ENCODE assay signal across 17 cellular contexts in the genomic region with DNA sequence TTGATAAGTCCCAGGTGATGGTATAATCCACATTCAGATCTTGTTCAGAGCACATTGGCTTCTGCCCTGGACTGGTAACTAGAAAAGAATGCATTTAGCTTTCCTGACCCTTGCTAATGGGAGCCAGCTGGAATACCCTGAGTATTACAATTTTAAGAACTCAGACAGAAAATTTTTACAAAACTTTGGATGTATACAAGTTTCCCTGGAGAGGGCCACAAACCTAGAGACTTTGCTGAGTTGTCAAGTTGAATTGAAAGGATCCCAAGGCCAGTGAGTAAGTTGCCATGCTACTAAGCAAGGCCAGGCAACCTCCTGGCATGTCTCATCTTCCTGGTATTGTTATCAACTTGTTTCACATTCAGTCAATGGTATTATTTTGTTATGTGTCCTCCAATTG. TPM values are rescaled to one million over a fixed set of nuclear protein-coding genes. Genes with fewer than 3 reads are reported as not detected.
A peak's percentile ranks its signal among the peaks of the same experiment; 100 is the strongest.
DNase-seq lines count a peak whose midpoint lies in the region; FAIRE-seq and TF ChIP-seq lines count a peak whose summit lies in the region.
"Had no signal": no experiment of that assay in that cellular context is flagged by ENCODE, and none has a peak within 500 bp of the region (broad histone marks: within the 10 kb centered on the region; RNA-seq: fewer than 3 reads in every experiment).

No MANE protein-coding gene starts in this region.

- FAIRE-seq in astrocyte (lab: Jason Lieb, UNC), result peak; percentile 87

- H2AFZ ChIP-seq in GM23248, result no peak overlapping the region
- H2AFZ ChIP-seq in astrocyte (ENCODE audit: low read depth, low read length), result no peak overlapping the region

- H3K9ac ChIP-seq in GM23248 (peak overlapping the region; percentile 20; the same call in 1 of the 2 replicates), astrocyte (ENCODE audit: low read length) (no peak overlapping the region)

- peak overlapping the region; percentile 61 for H3K27ac Mint-ChIP-seq in astrocyte (ENCODE audit: unreplicated experiment)
- H3K27ac Mint-ChIP-seq in activated CD4-positive, alpha-beta T cell treated with anti-CD3 and anti-CD28 coated beads, Interleukin-2, amount 10 ng/mL, durations not matched to agents 7 days and 5 days, result no peak overlapping the region
- H3K27ac Mint-ChIP-seq: activated CD8-positive, alpha-beta T cell treated with anti-CD3 and anti-CD28 coated beads for 36 hours; activated T-helper 2 cell treated with anti-CD3 and anti-CD28 coated beads, Interferon-gamma antibody, Interleukin-2, Interleukin-4, amounts not matched to agents 10 μg/mL and 5 μg/mL and 100 μg/mL, durations not matched to agents 14 hours and 24 hours and 36 hours; dendritic cell treated with granulocyte-macrophage colony-stimulating factor and Interleukin-4, amounts not matched to agents 40 ng/mL and 50 ng/mL, for 4 days had no signal

- CTCF ChIA-PET in AG04450 (lab: Charles Lee), result interaction anchor here (1.2 kb wide), 1 partner anchor 605 kb away, joined by 3 read pairs; no protein-coding TSS in a partner anchor
- CTCF ChIA-PET in activated CD4-positive, alpha-beta T cell treated with anti-CD3 and anti-CD28 coated beads, Interleukin-2, amount 10 ng/mL, durations not matched to agents 7 days and 5 days (lab: Charles Lee), result interaction anchor here (0.7 to 1.9 kb wide), 4 partner anchors 9 to 20 kb away, joined by 3 to 5 read pairs (median 3); a partner anchor contains a TSS

- peaks cover 21% of the 10 kb centered on the region for H3K4me1 Mint-ChIP-seq in astrocyte (ENCODE audit: low read depth, unreplicated experiment)
- peaks cover 9% of the 10 kb centered on the region for H3K4me1 Mint-ChIP-seq in activated CD4-positive, alpha-beta T cell treated with anti-CD3 and anti-CD28 coated beads, Interleukin-2, amount 10 ng/mL, durations not matched to agents 7 days and 5 days

- TF ChIP-seq CTCF in AG04450 (IDR thresholded peaks at IDR 0.05; ENCODE audit: low read depth, low read length) (no peak), astrocyte (IDR thresholded peaks at IDR 0.05; ENCODE audit: insufficient read depth, low read depth, low read length) (no peak), foreskin fibroblast (IDR thresholded peaks at IDR 0.05; ENCODE audit: low read depth, low read length) (no peak)

- no peaks in the 10 kb centered on the region for H3K9me3 ChIP-seq in AG04450 (ENCODE audit: control insufficient read depth, insufficient read depth, low read length)
- no peaks in the 10 kb centered on the region for H3K9me3 ChIP-seq in GM23248 (ENCODE audit: low read depth)
- H3K9me3 ChIP-seq in astrocyte (ENCODE audit: insufficient read depth, low read depth, low read length), result no peaks in the 10 kb centered on the region
- H3K9me3 ChIP-seq: gastrocnemius medialis, upper lobe of right lung had no signal

- H3K79me2 ChIP-seq in GM23248 (ENCODE audit: insufficient read depth) (no peaks in the 10 kb centered on the region), astrocyte (ENCODE audit: insufficient read depth, low read length) (no peaks in the 10 kb centered on the region)

- H3K4me2 ChIP-seq in GM23248 (ENCODE audit: unreplicated experiment) (peak overlapping the region; percentile 52), astrocyte (ENCODE audit: low read length) (peak overlapping the region; percentile 3)

- H3F3A ChIP-seq in GM23248 (ENCODE audit: insufficient read depth), result peaks cover 38% of the 10 kb centered on the region

- H3K36me3 Mint-ChIP-seq in astrocyte (ENCODE audit: low read depth, unreplicated experiment), result no peaks in the 10 kb centered on the region
- H3K36me3 Mint-ChIP-seq in activated CD4-positive, alpha-beta T cell treated with anti-CD3 and anti-CD28 coated beads, Interleukin-2, amount 10 ng/mL, durations not matched to agents 7 days and 5 days (ENCODE audit: low read depth), result peaks cover 4% of the 10 kb centered on the region

- H3K4me3 Mint-ChIP-seq in astrocyte (ENCODE audit: unreplicated experiment), result no peak overlapping the region
- no peak overlapping the region for H3K4me3 Mint-ChIP-seq in activated CD4-positive, alpha-beta T cell treated with anti-CD3 and anti-CD28 coated beads, Interleukin-2, amount 10 ng/mL, durations not matched to agents 7 days and 5 days
- H3K4me3 Mint-ChIP-seq: activated CD8-positive, alpha-beta T cell treated with anti-CD3 and anti-CD28 coated beads for 36 hours; dendritic cell treated with granulocyte-macrophage colony-stimulating factor and Interleukin-4, amounts not matched to agents 40 ng/mL and 50 ng/mL, for 4 days had no signal

- no peak overlapping the region for H3K4me3 ChIP-seq in AG04450 (ENCODE audit: low read depth, low read length)
- H3K4me3 ChIP-seq in GM23248, result no peak overlapping the region
- H3K4me3 ChIP-seq in astrocyte (ENCODE audit: insufficient read depth, low read depth, low read length), result no peak overlapping the region
- H3K4me3 ChIP-seq in foreskin fibroblast (ENCODE audit: low read depth in 1 of 2, low read length in 2 of 2), result no peak overlapping the region
- H3K4me3 ChIP-seq: gastrocnemius medialis, lung, upper lobe of right lung had no signal

- in situ Hi-C loops in GM23248 (cut with MboI), result no loop called here

- H3K4me1 ChIP-seq in GM23248 (ENCODE audit: insufficient read depth), result peaks cover 36% of the 10 kb centered on the region
- H3K4me1 ChIP-seq in astrocyte (ENCODE audit: insufficient read depth, low read length), result no peaks in the 10 kb centered on the region
- H3K4me1 ChIP-seq: gastrocnemius medialis had no signal

- no peaks in the 10 kb centered on the region for H3K27me3 Mint-ChIP-seq in astrocyte (ENCODE audit: low read depth, unreplicated experiment)
- H3K27me3 Mint-ChIP-seq in activated CD4-positive, alpha-beta T cell treated with anti-CD3 and anti-CD28 coated beads, Interleukin-2, amount 10 ng/mL, durations not matched to agents 7 days and 5 days, result no peaks in the 10 kb centered on the region
- H3K27me3 Mint-ChIP-seq: activated CD8-positive, alpha-beta T cell treated with anti-CD3 and anti-CD28 coated beads for 36 hours; dendritic cell treated with granulocyte-macrophage colony-stimulating factor and Interleukin-4, amounts not matched to agents 40 ng/mL and 50 ng/mL, for 4 days had no signal

- no peaks in the 10 kb centered on the region for H3K9me2 ChIP-seq in GM23248 (ENCODE audit: insufficient read depth)

- H4K20me1 ChIP-seq in GM23248 (ENCODE audit: insufficient read depth) (no peaks in the 10 kb centered on the region), astrocyte (ENCODE audit: insufficient read depth, low read length) (no peaks in the 10 kb centered on the region)

- H3K36me3 ChIP-seq in GM23248 (ENCODE audit: low read depth) (no peaks in the 10 kb centered on the region), astrocyte (ENCODE audit: insufficient read depth, low read length) (no peaks in the 10 kb centered on the region)
- H3K36me3 ChIP-seq: gastrocnemius medialis, upper lobe of right lung had no signal

- peak overlapping the region; percentile 52 for H3K27ac ChIP-seq in AG04450 (ENCODE audit: low read depth, low read length)
- peak overlapping the region; percentile 80 for H3K27ac ChIP-seq in GM23248
- H3K27ac ChIP-seq in astrocyte (ENCODE audit: low read depth, low read length), result no peak overlapping the region
- H3K27ac ChIP-seq: gastrocnemius medialis had no signal

- H3K27me3 ChIP-seq in AG04450 (ENCODE audit: control insufficient read depth, insufficient read depth, low read length) (no peaks in the 10 kb centered on the region), GM23248 (replicated peaks; ENCODE audit: insufficient read depth) (no peaks in the 10 kb centered on the region), astrocyte (ENCODE audit: insufficient read depth, low read length) (no peaks in the 10 kb centered on the region)
- H3K27me3 ChIP-seq: gastrocnemius medialis, upper lobe of right lung had no signal

- peaks cover 4% of the 10 kb centered on the region for H3K9me3 Mint-ChIP-seq in astrocyte (ENCODE audit: unreplicated experiment)
- H3K9me3 Mint-ChIP-seq in activated CD4-positive, alpha-beta T cell treated with anti-CD3 and anti-CD28 coated beads, Interleukin-2, amount 10 ng/mL, durations not matched to agents 7 days and 5 days, result peaks cover 9% of the 10 kb centered on the region
- H3K9me3 Mint-ChIP-seq: activated CD8-positive, alpha-beta T cell treated with anti-CD3 and anti-CD28 coated beads for 36 hours had no signal

- DNase-seq in AG04450 (ENCODE audit: low read depth, low spot score) (no peak), GM23248 (peak; percentile 92), astrocyte (ENCODE audit: low read depth) (peak; percentile 64), foreskin fibroblast (peak; percentile 89 to 93), NCI-H510A (lab: John Stamatoyannopoulos, UW) (no peak), NCI-H2227 (lab: John Stamatoyannopoulos, UW; ENCODE audit: unreplicated experiment) (no peak)
- no peak for DNase-seq in stimulated activated CD4-positive, alpha-beta T cell treated with anti-CD3 and anti-CD28 coated beads, Interleukin-12 subunit alpha, Interleukin-12 subunit beta, amount 100 ng/mL, for 4 hours
- no peak for DNase-seq in activated CD4-positive, alpha-beta T cell treated with anti-CD3 and anti-CD28 coated beads, Interleukin-2, amount 10 ng/mL, durations not matched to agents 7 days and 5 days
- DNase-seq: activated CD8-positive, alpha-beta T cell treated with anti-CD3 and anti-CD28 coated beads for 36 hours; anterior cingulate cortex; gastrocnemius medialis; right cardiac atrium; stimulated activated CD4-positive, alpha-beta T cell treated with anti-CD3 and anti-CD28 coated beads, Interleukin-4, amount 100 ng/mL, for 24 hours; upper lobe of right lung had no signal

- POLR2A ChIA-PET in AG04450 (lab: Yijun Ruan, JAX), result interaction anchor here (0.5 to 1.9 kb wide), 4 partner anchors 19 to 29 kb away, joined by 4 to 36 read pairs (median 4); a partner anchor contains a TSS
- POLR2A ChIA-PET in activated CD4-positive, alpha-beta T cell treated with anti-CD3 and anti-CD28 coated beads, Interleukin-2, amount 10 ng/mL, durations not matched to agents 7 days and 5 days (lab: Charles Lee), result no interaction called here

RNA-seq across cellular contexts. Expression of a gene that starts 20.0 kb away (rescaled TPM):
- 138 and 204 TPM in 2 replicates for polyA plus RNA-seq in AG04450 (2011; rRNA removed)
- polyA minus RNA-seq in AG04450 (2011; rRNA and poly(A)+ RNA removed), result 137 and 201 TPM in 2 replicates
- total RNA-seq in GM23248 (2014; rRNA removed; shearing (Covaris generic)), result 121 and 124 TPM in 2 replicates
- polyA plus RNA-seq in GM23248 (2016; fragmentation: Nextera tagmentation; extraction: Ambion mirVana), result 120 and 148 TPM in 2 replicates
- 181 and 213 TPM in 2 replicates for total RNA-seq in astrocyte
- total RNA-seq in activated CD4-positive, alpha-beta T cell treated with anti-CD3 and anti-CD28 coated beads, Interleukin-2, amount 10 ng/mL, durations not matched to agents 7 days and 5 days, result 10 to 100 TPM; 47.1 to 48.0 TPM

Comparison
In these comparisons a context has a peak if more than half of its experiments do, and no peak if none do; other contexts are left out.
1. DNase-seq: peak in GM23248 (single experiment), astrocyte (single experiment) and foreskin fibroblast (2 of 2); none in AG04450 (single experiment), stimulated activated CD4-positive, alpha-beta T cell treated with anti-CD3 and anti-CD28 coated beads, Interleukin-12 subunit alpha, Interleukin-12 subunit beta, amount 100 ng/mL, for 4 hours (single experiment), NCI-H510A (single experiment), activated CD4-positive, alpha-beta T cell treated with anti-CD3 and anti-CD28 coated beads, Interleukin-2, amount 10 ng/mL, durations not matched to agents 7 days and 5 days (single experiment) and NCI-H2227 (single experiment).